15 cellular contexts compared by ENCODE assay signal in genomic region chr7:28725911-28726310, GRCh38.
DNase-seq lines count a peak whose midpoint lies in the region; ATAC-seq and TF ChIP-seq lines count a peak whose summit lies in the region.
"Had no signal": no experiment of that assay in that cellular context is flagged by ENCODE, and none has a peak within 500 bp of the region (broad histone marks: within the 10 kb centered on the region; RNA-seq: fewer than 3 reads in every experiment).

No MANE protein-coding gene starts in this region.

- no peaks in the 10 kb centered on the region for H4K20me1 ChIP-seq in MM.1S (ENCODE audit: insufficient read depth, low read length)
- H4K20me1 ChIP-seq: BLaER1 had no signal

- no peak for ATAC-seq in foreskin keratinocyte
- ATAC-seq in GM21723 (IDR thresholded peaks at IDR 0.05; ENCODE audit: unreplicated experiment): no peak
- no peak for ATAC-seq in HG02852 (IDR thresholded peaks at IDR 0.05; ENCODE audit: unreplicated experiment)
- ATAC-seq: K562 had no signal

- no peaks in the 10 kb centered on the region for H3K27me3 ChIP-seq in foreskin keratinocyte
- no peaks in the 10 kb centered on the region for H3K27me3 ChIP-seq in spleen (replicated peaks in 1 of 7)
- no peaks in the 10 kb centered on the region for H3K27me3 ChIP-seq in MM.1S (replicated peaks; ENCODE audit: insufficient read depth, low read length)
- H3K27me3 ChIP-seq: BLaER1 had no signal

- H2AFZ ChIP-seq in MM.1S (ENCODE audit: low read length): no peak overlapping the region

- WGBS in spleen, 5 donors: 55 to 66% (median 61%) methylated on average over 2 of the region's 2 CpGs

- peaks cover 0 to 80% (median 0%) of the 10 kb centered on the region in 6 donors for H3K36me3 ChIP-seq in spleen
- no peaks in the 10 kb centered on the region for H3K36me3 ChIP-seq in MM.1S (replicated peaks; ENCODE audit: insufficient read depth, low read length)
- H3K36me3 ChIP-seq: BLaER1 had no signal

- TF ChIP-seq CTCF in foreskin keratinocyte (conservative IDR thresholded peaks at IDR 0.05) (no peak), spleen (IDR thresholded peaks at IDR 0.05 in 8 of 11, conservative IDR thresholded peaks at IDR 0.05 in 3 of 11) (no peak), MM.1S (IDR thresholded peaks at IDR 0.05; ENCODE audit: low read length) (no peak)

- no peak overlapping the region for H3K4me2 ChIP-seq in MM.1S (ENCODE audit: low read depth, low read length)
- H3K4me2 ChIP-seq: BLaER1 had no signal

- H3F3A ChIP-seq in MM.1S (ENCODE audit: insufficient read depth, low read length): no peaks in the 10 kb centered on the region

- H3K4me3 ChIP-seq in spleen (no peak overlapping the region), MM.1S (ENCODE audit: low read length) (no peak overlapping the region)
- H3K4me3 ChIP-seq: BLaER1, K562 had no signal

- peaks cover 1% of the 10 kb centered on the region for H3K4me1 ChIP-seq in foreskin keratinocyte
- peaks cover 0 to 26% (median 8%) of the 10 kb centered on the region in 6 donors for H3K4me1 ChIP-seq in spleen
- 0 out of 2 replicates have a peak, but pooled peaks cover 6% of the 10 kb centered on the region for H3K4me1 ChIP-seq in MM.1S (ENCODE audit: low read length)
- H3K4me1 ChIP-seq: BLaER1 had no signal

- DNase-seq in LHCN-M2 (ENCODE audit: low read depth): peak; percentile 66
- peak; percentile 29 for DNase-seq in astrocyte of the hippocampus (ENCODE audit: low read depth, low spot score)
- peak; percentile 18 to 44 for DNase-seq in foreskin keratinocyte
- no peak for DNase-seq in spleen
- no peak for DNase-seq in NCI-H2227 (lab: John Stamatoyannopoulos, UW; ENCODE audit: unreplicated experiment)
- DNase-seq in MM.1S: no peak
- DNase-seq: CD8-positive, alpha-beta memory T cell; NCI-H1092; NCI-H1694; NCI-H446 treated with DMSO at 0.1 percent for 48 hours; NCI-H748 treated with DMSO at 0.1 percent for 48 hours had no signal

- H3K27ac ChIP-seq in foreskin keratinocyte (no peak overlapping the region), spleen (peak overlapping the region in 6 of 8 donors; percentile 11 to 61 (median 44)), MM.1S (ENCODE audit: low read length) (no peak overlapping the region)
- H3K27ac ChIP-seq: BLaER1 had no signal

- no peaks in the 10 kb centered on the region for H3K79me2 ChIP-seq in MM.1S (ENCODE audit: low read length)

- H3K9me3 ChIP-seq in spleen (no peaks in the 10 kb centered on the region), MM.1S (replicated peaks; ENCODE audit: insufficient read depth, low read length) (no peaks in the 10 kb centered on the region)
- H3K9me3 ChIP-seq: BLaER1 had no signal

- no peak overlapping the region for H3K9ac ChIP-seq in MM.1S (ENCODE audit: low read length)
- H3K9ac ChIP-seq: BLaER1 had no signal

- no peaks in the 10 kb centered on the region; the same call in 1 of the 2 replicates for H3K9me2 ChIP-seq in MM.1S (replicated peaks; ENCODE audit: insufficient read depth, low read length)

- intact Hi-C loops in spleen (cut with DNase I; ENCODE audit: low total_unique reads): no loop called here

- TF ChIP-seq POLR2A in spleen (IDR thresholded peaks at IDR 0.05): no peak

Comparison
In these comparisons a context has a peak if more than half of its experiments do, and no peak if none do; other contexts are left out.
1. DNase-seq: peak in LHCN-M2 (single experiment), astrocyte of the hippocampus (single experiment) and foreskin keratinocyte (2 of 2); none in spleen (single experiment), NCI-H2227 (single experiment) and MM.1S (single experiment).
2. H3K27ac ChIP-seq: peak in spleen (6 of 8); none in foreskin keratinocyte (single experiment) and MM.1S (single experiment).